Comparison of ENCODE assay signal across 9 cellular contexts in the genomic region with DNA sequence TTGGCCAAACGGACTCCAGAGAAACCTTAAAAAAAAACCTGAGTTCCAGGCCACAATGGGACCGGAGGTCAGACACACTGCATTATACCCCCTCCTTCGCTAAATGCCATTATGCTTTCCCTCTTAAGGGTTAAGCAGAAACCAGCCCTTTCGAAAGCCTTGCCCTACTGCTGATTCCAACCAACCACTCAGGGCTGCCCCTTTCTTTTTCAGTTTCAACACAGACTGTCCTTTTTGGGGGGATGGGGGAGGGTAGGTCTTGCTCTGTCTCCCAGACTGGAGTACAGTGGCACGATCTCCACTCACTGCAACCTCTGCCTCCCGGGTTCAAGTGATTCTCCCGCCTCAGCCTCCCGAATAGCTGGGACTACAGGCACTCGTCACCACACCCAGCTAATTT. TPM values are rescaled to one million over a fixed set of nuclear protein-coding genes. Genes with fewer than 3 reads are reported as not detected.
"Had no signal": no experiment of that assay in that cellular context is flagged by ENCODE, and none has a peak within 500 bp of the region (broad histone marks: within the 10 kb centered on the region; RNA-seq: fewer than 3 reads in every experiment).

No MANE protein-coding gene starts in this region.

- H3K27ac ChIP-seq: GM23248, HL-60 had no signal

- H2AFZ ChIP-seq: GM23248 had no signal

- H3K9me3 ChIP-seq: HAP-1 had no signal

- H3K9me3 Mint-ChIP-seq: HFFc6 had no signal

- H3K36me3 ChIP-seq: HAP-1 had no signal

- H3K4me1 ChIP-seq: HAP-1 had no signal

- DNase-seq: GM23248, GOT3, H7, HFFc6, IMR-90 had no signal

- H3K4me3 ChIP-seq: GM23248, HAP-1 had no signal

- ATAC-seq: HCT116, HepG2 had no signal

- H3K27ac Mint-ChIP-seq: HFFc6 had no signal

- H3K9ac ChIP-seq: GM23248 had no signal

RNA-seq across cellular contexts. Expression of gene PPP2R2C, which starts 53.1 kb away (rescaled TPM):
- total RNA-seq: GM23248, IMR-90 had no signal
